8 cellular contexts compared by ENCODE assay signal in genomic region chr16:22297114-22297870, GRCh38. TPM values are rescaled to one million over a fixed set of nuclear protein-coding genes. Genes with fewer than 3 reads are reported as not detected.
DNase-seq lines count a peak whose midpoint lies in the region; ATAC-seq and TF ChIP-seq lines count a peak whose summit lies in the region.

TSS of gene POLR3E (plus strand) at chr16:22297409. CDS start at chr16:22302969, 5,560 bp downstream.

- intact Hi-C loops in mammary epithelial cell (cut with micrococcal nuclease) = loop anchor here (1.0 to 10.0 kb wide), 5 partner anchors 50 to 292 kb away; partner anchors contain the start of genes EEF2K, MOSMO and PDZD9

- H3K4me1 ChIP-seq in mammary epithelial cell (ENCODE audit: insufficient read depth, low read length) (peaks cover 15% of the 10 kb centered on the region), smooth muscle cell (ENCODE audit: low read depth) (no peaks in the 10 kb centered on the region)

- ATAC-seq in GM18870 (IDR thresholded peaks at IDR 0.05; ENCODE audit: unreplicated experiment) (peak; percentile 62), HG03135 (IDR thresholded peaks at IDR 0.05; ENCODE audit: unreplicated experiment) (peak; percentile 78)

- CTCF ChIA-PET in AG04450 (lab: Charles Lee) = interaction anchor here (0.7 to 1.6 kb wide), 7 partner anchors 92 to 220 kb away, joined by 3 to 7 read pairs (median 4); no protein-coding TSS in a partner anchor
- CTCF ChIA-PET in mammary epithelial cell (lab: Charles Lee; ENCODE audit: low non-redundant PET) = interaction anchor here (0.6 kb wide), 1 partner anchor 1634 kb away, joined by 3 read pairs; no protein-coding TSS in a partner anchor

- in situ Hi-C loops in mammary epithelial cell (cut with MboI; ENCODE audit: low sequenced_read_pairs in 2 of 2) = loop anchor here in 1 of 2 donors (5.0 kb wide), 1 partner anchor 100 kb away; no protein-coding TSS in a partner anchor

- H3K4me3 ChIP-seq in AG04450 (ENCODE audit: low read depth, low read length) (peak within 1 kb of the TSS; percentile 84), WERI-Rb-1 (ENCODE audit: low read depth, low read length) (peak within 1 kb of the TSS; percentile 98), mammary epithelial cell (replicated peaks in 1 of 3; ENCODE audit: insufficient read depth in 1 of 3, low read depth in 2 of 3, low read length in 3 of 3) (peak within 1 kb of the TSS; percentile 96 to 100 (median 97)), smooth muscle cell (peak within 1 kb of the TSS; percentile 90)

- H3K9ac ChIP-seq in mammary epithelial cell (ENCODE audit: insufficient read depth, low read length) = peak within 1 kb of the TSS; percentile 97
- peak within 1 kb of the TSS; percentile 96 for H3K9ac ChIP-seq in smooth muscle cell (ENCODE audit: low read depth)

- peaks cover 33% of the 10 kb centered on the region for H3K36me3 ChIP-seq in WERI-Rb-1
- H3K36me3 ChIP-seq in mammary epithelial cell (ENCODE audit: insufficient read depth, low read length) = no peaks in the 10 kb centered on the region
- no peaks in the 10 kb centered on the region for H3K36me3 ChIP-seq in smooth muscle cell (ENCODE audit: low read depth)

- H3K9me3 ChIP-seq in AG04450 (ENCODE audit: control insufficient read depth, insufficient read depth, low read length) (no peaks in the 10 kb centered on the region; the same call in 1 of the 2 replicates), WERI-Rb-1 (ENCODE audit: severe bottlenecking) (no peaks in the 10 kb centered on the region), mammary epithelial cell (replicated peaks; ENCODE audit: insufficient read depth, low read length) (no peaks in the 10 kb centered on the region), smooth muscle cell (replicated peaks; ENCODE audit: low read depth) (no peaks in the 10 kb centered on the region)

- no TSS peak for BruUV-seq in mammary epithelial cell (replicated peaks; lab: Mats Ljungman, UMichigan)

- no peaks in the 10 kb centered on the region for H4K20me1 ChIP-seq in mammary epithelial cell (ENCODE audit: insufficient read depth, low read length)
- H4K20me1 ChIP-seq in smooth muscle cell (ENCODE audit: low read depth) = peaks cover 39% of the 10 kb centered on the region

- peak within 1 kb of the TSS; percentile 95 for H3K4me2 ChIP-seq in mammary epithelial cell (ENCODE audit: insufficient read depth, low read depth, low read length)
- peak within 1 kb of the TSS; percentile 90 for H3K4me2 ChIP-seq in smooth muscle cell

- H2AFZ ChIP-seq in mammary epithelial cell (ENCODE audit: low read depth, low read length) = peak within 1 kb of the TSS; percentile 89
- H2AFZ ChIP-seq in smooth muscle cell (ENCODE audit: low read depth) = peak within 1 kb of the TSS; percentile 80

- TF ChIP-seq CTCF in AG04450 (IDR thresholded peaks at IDR 0.05; ENCODE audit: low read depth, low read length) = peak; percentile 83
- peak; percentile 83 for TF ChIP-seq CTCF in WERI-Rb-1 (IDR thresholded peaks at IDR 0.05; ENCODE audit: low read depth, low read length)
- peak; percentile 76 to 93 for TF ChIP-seq CTCF in mammary epithelial cell (conservative IDR thresholded peaks at IDR 0.05 in 1 of 2, IDR thresholded peaks at IDR 0.05 in 1 of 2; ENCODE audit: extremely low read depth in 1 of 2, insufficient read depth in 1 of 2, low read depth in 1 of 2, low read length in 2 of 2)
- TF ChIP-seq CTCF in smooth muscle cell (IDR thresholded peaks at IDR 0.05; ENCODE audit: borderline replicate concordance, insufficient read depth, poor library complexity, severe bottlenecking) = peak; percentile 84

- H3F3A ChIP-seq in smooth muscle cell (ENCODE audit: low read depth) = peaks cover 5% of the 10 kb centered on the region

- H3K27ac ChIP-seq in AG04450 (ENCODE audit: low read depth, low read length) = peak within 1 kb of the TSS; percentile 95
- H3K27ac ChIP-seq in WERI-Rb-1 = peak within 1 kb of the TSS; percentile 90
- H3K27ac ChIP-seq in mammary epithelial cell (ENCODE audit: insufficient read depth, low read depth, low read length) = peak within 1 kb of the TSS; percentile 95
- peak within 1 kb of the TSS; percentile 96 for H3K27ac ChIP-seq in smooth muscle cell (ENCODE audit: low read depth)

- H3K27me3 ChIP-seq in AG04450 (ENCODE audit: control insufficient read depth, insufficient read depth, low read length) = no peaks in the 10 kb centered on the region
- no peaks in the 10 kb centered on the region for H3K27me3 ChIP-seq in WERI-Rb-1 (ENCODE audit: insufficient read depth, low read depth, severe bottlenecking)
- no peaks in the 10 kb centered on the region for H3K27me3 ChIP-seq in mammary epithelial cell (ENCODE audit: insufficient read depth, low read length)
- no peaks in the 10 kb centered on the region for H3K27me3 ChIP-seq in smooth muscle cell (ENCODE audit: low read depth)

- POLR2A ChIA-PET in AG04450 (lab: Yijun Ruan, JAX) = interaction anchor here (1.4 to 1.7 kb wide), 2 partner anchors 12 to 91 kb away, joined by 4 to 8 read pairs; partner anchors contain the start of gene EEF2K

- dilution Hi-C loops in mammary epithelial cell (cut with HindIII; ENCODE audit: low sequenced_read_pairs) = no loop called here

- WGBS in mammary epithelial cell (ENCODE audit: low coverage, missing lambda C conversion rate) = 1% methylated on average over 27 of the region's 76 CpGs
- 1% methylated on average over 64 of the region's 76 CpGs for WGBS in smooth muscle cell (ENCODE audit: low lambda C conversion rate)

- peak; percentile 95 for DNase-seq in AG04450 (ENCODE audit: low read depth, low spot score)
- DNase-seq in NCI-H2196 treated with DMSO at 0.1 percent for 48 hours (lab: John Stamatoyannopoulos, UW; ENCODE audit: unreplicated experiment) = peak; percentile 92
- DNase-seq in WERI-Rb-1 = peak; percentile 97
- DNase-seq in mammary epithelial cell = peak; percentile 98
- DNase-seq in iPS-NIHi11 (ENCODE audit: low spot score) = peak; percentile 95
- peak; percentile 99 for DNase-seq in smooth muscle cell (lab: John Stamatoyannopoulos, UW; ENCODE audit: unreplicated experiment)

- peaks cover 47% of the 10 kb centered on the region for H3K79me2 ChIP-seq in mammary epithelial cell (ENCODE audit: insufficient read depth, low read length)
- H3K79me2 ChIP-seq in smooth muscle cell (ENCODE audit: low read depth) = peaks cover 28% of the 10 kb centered on the region

RNA-seq across cellular contexts. Expression of gene POLR3E, which starts in this region (rescaled TPM):
- polyA plus RNA-seq in AG04450 (2011; rRNA removed) (32.0 and 43.6 TPM in 2 replicates), mammary epithelial cell (50.3 TPM), smooth muscle cell (13.9 and 21.2 TPM in 2 replicates)
- 140 and 173 TPM in 2 replicates for polyA minus RNA-seq in AG04450 (2011; rRNA and poly(A)+ RNA removed)
- total RNA-seq in mammary epithelial cell (10 to 100 TPM; 22.7 to 41.1 TPM), smooth muscle cell (29.1 and 31.2 TPM in 2 replicates)
- 213 TPM for polyA minus RNA-seq in mammary epithelial cell

Comparison
In these comparisons a context has a peak if more than half of its experiments do, and no peak if none do; other contexts are left out.
1. Peak in every context shown above with its lines: DNase-seq, ATAC-seq, H3K4me3 ChIP-seq and H3K27ac ChIP-seq.